22 cellular contexts compared by ENCODE assay signal in the genomic region with DNA sequence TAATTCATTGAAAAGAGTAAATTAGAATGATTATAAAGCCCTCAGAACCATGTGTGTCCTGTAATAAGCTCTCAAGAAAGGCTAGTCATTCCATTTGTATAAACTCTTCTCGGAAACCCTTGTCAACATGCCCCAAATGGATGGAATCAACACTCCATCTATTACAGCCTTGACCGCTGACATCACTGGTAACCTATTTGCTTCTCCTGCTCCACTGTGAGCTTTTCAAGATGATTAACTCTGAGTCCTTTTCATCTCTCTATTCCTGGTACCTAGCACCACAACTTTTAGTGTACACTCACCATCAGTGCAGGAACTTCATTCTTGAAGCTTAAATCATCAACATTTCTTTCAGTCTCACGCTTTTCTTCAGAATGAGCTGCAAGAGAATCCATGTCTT.
DNase-seq lines count a peak whose midpoint lies in the region; ATAC-seq and TF ChIP-seq lines count a peak whose summit lies in the region.
"Had no signal": no experiment of that assay in that cellular context is flagged by ENCODE, and none has a peak within 500 bp of the region (broad histone marks: within the 10 kb centered on the region; RNA-seq: fewer than 3 reads in every experiment).

No MANE protein-coding gene starts in this region.

- H3K27ac Mint-ChIP-seq in progenitor cell of endocrine pancreas: no peak overlapping the region
- H3K27ac Mint-ChIP-seq: B cell; CD4-positive, CD25-positive, alpha-beta regulatory T cell had no signal

- H3K36me3 ChIP-seq in fibroblast of lung (ENCODE audit: control insufficient read depth, insufficient read depth, low read length): no peaks in the 10 kb centered on the region
- no peaks in the 10 kb centered on the region for H3K36me3 ChIP-seq in uterus

- H3K4me1 ChIP-seq in fibroblast of lung (ENCODE audit: control insufficient read depth, extremely low read depth, insufficient read depth, low read length) (no peaks in the 10 kb centered on the region), uterus (no peaks in the 10 kb centered on the region)

- no peak overlapping the region for H3K9ac ChIP-seq in fibroblast of lung (ENCODE audit: insufficient read depth, low read length)

- ATAC-seq in GM21723 (IDR thresholded peaks at IDR 0.05; ENCODE audit: unreplicated experiment): no peak
- ATAC-seq: GM12878 had no signal

- no peaks in the 10 kb centered on the region for H3K79me2 ChIP-seq in fibroblast of lung (ENCODE audit: control insufficient read depth, insufficient read depth, low read length)

- no peaks in the 10 kb centered on the region for H3K27me3 Mint-ChIP-seq in progenitor cell of endocrine pancreas
- H3K27me3 Mint-ChIP-seq: B cell; CD4-positive, CD25-positive, alpha-beta regulatory T cell had no signal

- H3K27me3 ChIP-seq in fibroblast of lung (ENCODE audit: control insufficient read depth, insufficient read depth, low read length) (no peaks in the 10 kb centered on the region), uterus (no peaks in the 10 kb centered on the region)

- H3K36me3 Mint-ChIP-seq in progenitor cell of endocrine pancreas (ENCODE audit: insufficient read depth): no peaks in the 10 kb centered on the region
- H3K36me3 Mint-ChIP-seq: CD4-positive, CD25-positive, alpha-beta regulatory T cell had no signal

- TF ChIP-seq POLR2A in uterus (IDR thresholded peaks at IDR 0.05): no peak

- H2AFZ ChIP-seq in fibroblast of lung (ENCODE audit: low read length): no peak overlapping the region

- no peak overlapping the region for H3K4me3 Mint-ChIP-seq in progenitor cell of endocrine pancreas (ENCODE audit: low read depth)
- H3K4me3 Mint-ChIP-seq: B cell; CD4-positive, CD25-positive, alpha-beta regulatory T cell had no signal

- peak; percentile 7 for DNase-seq in EH (ENCODE audit: low read depth)
- peak; percentile 5 for DNase-seq in NCI-H226
- peak; percentile 76 for DNase-seq in fibroblast of lung (ENCODE audit: low read depth in 2 of 2)
- no peak for DNase-seq in progenitor cell of endocrine pancreas (ENCODE audit: low spot score, unreplicated experiment)
- no peak for DNase-seq in uterus
- DNase-seq in activated CD4-positive, CD25-positive, alpha-beta regulatory T cell (lab: John Stamatoyannopoulos, UW): no peak
- DNase-seq: CD4-positive, CD25-positive, alpha-beta regulatory T cell; COR-L47; DMS 273 treated with DMSO at 0.1 percent for 48 hours; H7; KBM-7; NCI-H1105 treated with DMSO at 0.1 percent for 48 hours; NCI-H1694; NCI-H2081 treated with DMSO at 0.1 percent for 48 hours; NCI-H510A; NCI-H748 treated with DMSO at 0.1 percent for 48 hours; NK-92 treated with Interleukin-12 subunit alpha and Interleukin-12 subunit beta, amount 100 ng/mL, for 24 hours; SHP77 had no signal

- H4K20me1 ChIP-seq in fibroblast of lung (ENCODE audit: control insufficient read depth, extremely low read depth, insufficient read depth, low read length): no peaks in the 10 kb centered on the region

- intact Hi-C loops in uterus (cut with DNase I; ENCODE audit: low total_unique reads): no loop called here

- no peak overlapping the region for H3K4me2 ChIP-seq in fibroblast of lung (ENCODE audit: extremely low read depth, insufficient read depth, low read length)

- H3K27ac ChIP-seq in fibroblast of lung (ENCODE audit: insufficient read depth, low read length): no peak overlapping the region
- no peak overlapping the region for H3K27ac ChIP-seq in uterus
- H3K27ac ChIP-seq: SK-N-MC had no signal

- no peaks in the 10 kb centered on the region for H3K9me3 ChIP-seq in fibroblast of lung (ENCODE audit: control insufficient read depth, insufficient read depth, low read depth, low read length)
- H3K9me3 ChIP-seq in uterus: no peaks in the 10 kb centered on the region

- H3K4me3 ChIP-seq in fibroblast of lung (replicated peaks in 1 of 4; ENCODE audit: control extremely low read depth in 1 of 4, insufficient read depth in 1 of 4, low read depth in 3 of 4, low read length in 4 of 4): no peak overlapping the region
- H3K4me3 ChIP-seq in uterus: no peak overlapping the region
- H3K4me3 ChIP-seq: GM12878, SK-N-MC had no signal

- no peak for TF ChIP-seq CTCF in fibroblast of lung (conservative IDR thresholded peaks at IDR 0.05 in 1 of 2, IDR thresholded peaks at IDR 0.05 in 1 of 2; ENCODE audit: low read depth in 1 of 2, low read length in 2 of 2)
- no peak for TF ChIP-seq CTCF in progenitor cell of endocrine pancreas (IDR thresholded peaks at IDR 0.05; ENCODE audit: unreplicated experiment)
- TF ChIP-seq CTCF in uterus (IDR thresholded peaks at IDR 0.05): no peak

- H3K4me1 Mint-ChIP-seq in progenitor cell of endocrine pancreas (ENCODE audit: low read depth): peaks cover 1% of the 10 kb centered on the region
- H3K4me1 Mint-ChIP-seq: B cell; CD4-positive, CD25-positive, alpha-beta regulatory T cell had no signal

- no peaks in the 10 kb centered on the region for H3K9me3 Mint-ChIP-seq in progenitor cell of endocrine pancreas (ENCODE audit: low read depth)
- H3K9me3 Mint-ChIP-seq: CD4-positive, CD25-positive, alpha-beta regulatory T cell had no signal

Comparison
In these comparisons a context has a peak if more than half of its experiments do, and no peak if none do; other contexts are left out.
1. DNase-seq: peak in EH (single experiment), NCI-H226 (single experiment) and fibroblast of lung (2 of 2); none in progenitor cell of endocrine pancreas (single experiment), uterus (0 of 2) and activated CD4-positive, CD25-positive, alpha-beta regulatory T cell (0 of 4).